In the genomic region with DNA sequence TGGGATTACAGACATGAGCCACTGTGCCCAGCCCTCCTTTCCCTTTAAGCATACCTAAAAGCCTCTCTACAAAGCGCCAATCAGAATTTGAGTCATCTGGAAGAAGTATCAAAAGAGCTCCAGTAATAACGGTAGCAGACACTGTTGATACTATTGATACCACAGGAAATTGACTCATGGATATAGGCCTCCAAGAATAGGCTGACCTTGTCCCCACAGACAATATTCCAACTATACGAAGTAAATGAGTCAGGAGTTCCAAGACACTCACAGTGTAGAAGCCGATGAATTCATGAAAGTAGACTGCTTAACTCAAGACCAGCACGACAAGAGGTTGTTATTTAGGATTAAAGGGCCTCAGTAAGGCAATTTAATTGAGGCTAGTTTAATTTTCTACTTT, we compare ENCODE assay signal across 5 cellular contexts. TPM values are rescaled to one million over a fixed set of nuclear protein-coding genes. Genes with fewer than 3 reads are reported as not detected.
"Had no signal": no experiment of that assay in that cellular context is flagged by ENCODE, and none has a peak within 500 bp of the region (broad histone marks: within the 10 kb centered on the region; RNA-seq: fewer than 3 reads in every experiment).

No MANE protein-coding gene starts in this region.

RNA-seq across cellular contexts. Expression of gene PPIAL4E, which starts 29.4 kb away (rescaled TPM):
- total RNA-seq: K562, M059J, Right ventricle myocardium inferior, SJCRH30 had no signal
- polyA plus RNA-seq: IgD-negative memory B cell, K562 had no signal
